Comparison of ENCODE assay signal across 19 cellular contexts in the genomic region with DNA sequence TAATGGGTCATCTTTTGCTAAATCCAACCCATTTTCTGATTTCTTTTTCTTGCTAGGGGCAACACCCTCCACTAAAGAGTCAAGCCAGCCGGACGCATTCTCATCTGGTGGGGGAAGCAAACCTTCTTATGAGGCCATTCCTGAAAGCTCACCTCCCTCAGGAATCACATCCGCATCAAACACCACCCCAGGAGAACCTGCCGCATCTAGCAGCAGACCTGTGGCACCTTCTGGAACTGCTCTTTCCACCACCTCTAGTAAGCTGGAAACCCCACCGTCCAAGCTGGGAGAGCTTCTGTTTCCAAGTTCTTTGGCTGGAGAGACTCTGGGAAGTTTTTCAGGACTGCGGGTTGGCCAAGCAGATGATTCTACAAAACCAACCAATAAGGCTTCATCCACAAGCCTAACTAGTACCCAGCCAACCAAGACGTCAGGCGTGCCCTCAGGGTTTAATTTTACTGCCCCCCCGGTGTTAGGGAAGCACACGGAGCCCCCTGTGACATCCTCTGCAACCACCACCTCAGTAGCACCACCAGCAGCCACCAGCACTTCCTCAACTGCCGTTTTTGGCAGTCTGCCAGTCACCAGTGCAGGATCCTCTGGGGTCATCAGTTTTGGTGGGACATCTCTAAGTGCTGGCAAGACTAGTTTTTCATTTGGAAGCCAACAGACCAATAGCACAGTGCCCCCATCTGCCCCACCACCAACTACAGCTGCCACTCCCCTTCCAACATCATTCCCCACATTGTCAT.
DNase-seq lines count a peak whose midpoint lies in the region; ATAC-seq, FAIRE-seq and TF ChIP-seq lines count a peak whose summit lies in the region.
"Had no signal": no experiment of that assay in that cellular context is flagged by ENCODE, and none has a peak within 500 bp of the region (broad histone marks: within the 10 kb centered on the region; RNA-seq: fewer than 3 reads in every experiment).

No MANE protein-coding gene starts in this region.

- DNase-seq in DMS79 treated with DMSO at 0.1 percent for 48 hours (lab: John Stamatoyannopoulos, UW) (peak; percentile 71), DMS79 (lab: John Stamatoyannopoulos, UW) (no peak), Caco-2 (no peak), PC-3 (no peak), K562 (ENCODE audit: extremely low read depth in 1 of 4, low spot score in 3 of 4) (peak in 3 of 4 experiments; percentile 58 to 73 (median 70)), EL (no peak), H9 (no peak), NCI-H526 treated with DMSO at 0.1 percent for 48 hours (lab: John Stamatoyannopoulos, UW) (no peak)
- DNase-seq: COR-L47, DMS53, GOT3, HFFc6, NCI-H146, NCI-H2107, NCI-H82, SIG-M5 had no signal

- in situ Hi-C loops in K562 (cut with MboI), result no loop called here

- POLR2A ChIA-PET in Caco-2 (lab: Charles Lee) (interaction anchor here (0.6 kb wide), 1 partner anchor 140 kb away, joined by 3 read pairs; no protein-coding TSS in a partner anchor), PC-3 (lab: Charles Lee; ENCODE audit: unreplicated experiment) (no interaction called here), K562 (lab: Yijun Ruan, JAX) (interaction anchor here (0.5 to 17.8 kb wide), 26 partner anchors 8 to 240 kb away, joined by 3 to 264 read pairs (median 4); a partner anchor contains a TSS)

- intact Hi-C loops in Caco-2 (cut with micrococcal nuclease; ENCODE audit: unreplicated experiment), result no loop called here
- intact Hi-C loops in PC-3 (cut with micrococcal nuclease), result no loop called here
- intact Hi-C loops in K562 (cut with micrococcal nuclease), result no loop called here

- H3K4ac ChIP-seq in H9 (ENCODE audit: low read depth, low read length), result no peak overlapping the region

- BruUV-seq in Caco-2 (replicated peaks; lab: Mats Ljungman, UMichigan) (TSS peak; percentile 43), PC-3 (replicated peaks; lab: Mats Ljungman, UMichigan) (TSS peak; percentile 28), K562 (replicated peaks; lab: Mats Ljungman, UMichigan) (TSS peak; percentile 28)

- no peak overlapping the region for H2BK20ac ChIP-seq in H9 (ENCODE audit: low read depth, low read length, poor library complexity, severe bottlenecking)

- no peak for TF ChIP-seq EP300 in K562 (IDR thresholded peaks at IDR 0.05; ENCODE audit: low read length)

- no peak overlapping the region for H2BK15ac ChIP-seq in H9 (ENCODE audit: low read depth, low read length)

- WGBS in K562 (ENCODE audit: insufficient coverage, low coverage, missing lambda C conversion rate), result 91% methylated on average over 11 of the region's 11 CpGs
- no CpG with 5 or more reads among the region's 11 CpGs for WGBS in H9 (ENCODE audit: extremely low coverage, insufficient read length, low lambda C conversion rate)

- H4K8ac ChIP-seq in H9 (replicated peaks; ENCODE audit: insufficient read length, low read depth, low read length), result no peak overlapping the region

- H3K18ac ChIP-seq in H9 (ENCODE audit: insufficient read length, low read depth, low read length), result no peak overlapping the region

- no peaks in the 10 kb centered on the region for H4K20me1 ChIP-seq in PC-3 (ENCODE audit: low read length)
- H4K20me1 ChIP-seq in K562 (replicated peaks; ENCODE audit: control insufficient read depth, insufficient read depth, low read length), result no peaks in the 10 kb centered on the region; the same call in 1 of the 2 replicates
- H4K20me1 ChIP-seq in H9 (ENCODE audit: control insufficient read depth, insufficient read depth, insufficient read length), result no peaks in the 10 kb centered on the region

- no peaks in the 10 kb centered on the region for H3F3A ChIP-seq in PC-3 (ENCODE audit: low read length, unreplicated experiment)

- H2AK5ac ChIP-seq in H9 (ENCODE audit: insufficient read length, low read length), result no peak overlapping the region

- FAIRE-seq in K562 (lab: Jason Lieb, UNC), result no peak
- FAIRE-seq: G401.6 had no signal

- no peak overlapping the region for H2AFZ ChIP-seq in PC-3 (ENCODE audit: low read length)
- no peak overlapping the region for H2AFZ ChIP-seq in K562 (ENCODE audit: low read depth, low read length)
- no peak overlapping the region for H2AFZ ChIP-seq in H9 (ENCODE audit: low read length)

- no peak overlapping the region for H3K14ac ChIP-seq in H9 (ENCODE audit: insufficient read depth, low read length)

- H3K27me3 ChIP-seq in Caco-2 (replicated peaks; ENCODE audit: control insufficient read depth, insufficient read depth, low read length), result no peaks in the 10 kb centered on the region
- H3K27me3 ChIP-seq in PC-3 (ENCODE audit: low read length), result no peaks in the 10 kb centered on the region
- no peaks in the 10 kb centered on the region for H3K27me3 ChIP-seq in K562 (ENCODE audit: control insufficient read depth in 2 of 2, insufficient read depth in 2 of 2, low read length in 2 of 2)
- H3K27me3 ChIP-seq in H9 (ENCODE audit: insufficient read depth, low read length), result no peaks in the 10 kb centered on the region

- H3K27ac ChIP-seq in PC-3 (ENCODE audit: low read length) (no peak overlapping the region), K562 (ENCODE audit: extremely low read depth, low read depth, low read length) (no peak overlapping the region), H9 (ENCODE audit: insufficient read length, low read depth, low read length) (no peak overlapping the region)
- H3K27ac ChIP-seq: 22Rv1 had no signal

- TF ChIP-seq RAD21 in K562 (CRISPR knock-in tag; conservative IDR thresholded peaks at IDR 0.05 in 1 of 2, IDR thresholded peaks at IDR 0.05 in 1 of 2), result no peak

- TF ChIP-seq POLR2A in K562 (conservative IDR thresholded peaks at IDR 0.05), result no peak

- no peaks in the 10 kb centered on the region for H3K9me1 ChIP-seq in K562 (ENCODE audit: control insufficient read depth, insufficient read depth, low read length)

- H3K4me1 Mint-ChIP-seq in Caco-2 (ENCODE audit: low read depth, unreplicated experiment) (no peaks in the 10 kb centered on the region), H9 (no peaks in the 10 kb centered on the region)

- no peaks in the 10 kb centered on the region for H3K23me2 ChIP-seq in H9 (ENCODE audit: insufficient read length, low read depth, low read length, poor library complexity, severe bottlenecking)

- H3K4me2 ChIP-seq in PC-3 (ENCODE audit: low read length) (no peak overlapping the region), K562 (ENCODE audit: insufficient read depth, low read length) (no peak overlapping the region), H9 (ENCODE audit: insufficient read depth, insufficient read length, low read length) (no peak overlapping the region)

- H3K9me3 Mint-ChIP-seq in Caco-2 (ENCODE audit: unreplicated experiment), result no peaks in the 10 kb centered on the region
- no peaks in the 10 kb centered on the region for H3K9me3 Mint-ChIP-seq in H9
- H3K9me3 Mint-ChIP-seq: CD14-positive monocyte, HFFc6 had no signal

- no peak for TF ChIP-seq CTCF in Caco-2 (IDR thresholded peaks at IDR 0.05; ENCODE audit: insufficient read depth in 1 of 2, low read depth in 1 of 2, low read length in 1 of 2, severe bottlenecking in 1 of 2, unreplicated experiment in 1 of 2)
- no peak for TF ChIP-seq CTCF in PC-3 (conservative IDR thresholded peaks at IDR 0.05; ENCODE audit: low read depth, low read length)
- TF ChIP-seq CTCF in K562 (IDR thresholded peaks at IDR 0.05 in 2 of 3, conservative IDR thresholded peaks at IDR 0.05 in 1 of 3; ENCODE audit: insufficient read depth in 2 of 3, low read depth in 1 of 3, low read length in 3 of 3), result no peak
- no peak for TF ChIP-seq CTCF in H9 (conservative IDR thresholded peaks at IDR 0.05)

- H4K5ac ChIP-seq in H9 (ENCODE audit: insufficient read length, low read depth, low read length), result no peak overlapping the region

- CTCF ChIA-PET in Caco-2 (lab: Charles Lee) (no interaction called here), PC-3 (lab: Charles Lee) (no interaction called here), K562 (lab: Yijun Ruan, JAX; ENCODE audit: low intra/inter-chr PET ratio) (interaction anchor here (0.6 kb wide), 1 partner anchor 158 kb away, joined by 3 read pairs; no protein-coding TSS in a partner anchor)

- H3K4me3 Mint-ChIP-seq in Caco-2 (ENCODE audit: unreplicated experiment) (no peak overlapping the region), H9 (no peak overlapping the region)
- H3K4me3 Mint-ChIP-seq: CD14-positive monocyte, HFFc6 had no signal

- H3K79me2 ChIP-seq in PC-3 (ENCODE audit: low read length) (no peaks in the 10 kb centered on the region), K562 (ENCODE audit: control insufficient read depth, insufficient read depth, low read length) (no peaks in the 10 kb centered on the region), H9 (ENCODE audit: insufficient read depth, low read length) (no peaks in the 10 kb centered on the region)

- no peak overlapping the region for H2BK12ac ChIP-seq in H9 (ENCODE audit: insufficient read length, low read depth, low read length)

- H3K4me3 ChIP-seq in Caco-2 (ENCODE audit: low read depth, low read length) (no peak overlapping the region), PC-3 (ENCODE audit: low read length) (no peak overlapping the region), K562 (no peak overlapping the region)

- H3K9me3 ChIP-seq in Caco-2 (no peaks in the 10 kb centered on the region), PC-3 (ENCODE audit: low read length) (no peaks in the 10 kb centered on the region), K562 (replicated peaks; ENCODE audit: control insufficient read depth, insufficient read depth, low read depth, low read length) (no peaks in the 10 kb centered on the region), H9 (ENCODE audit: control insufficient read depth, low read depth, low read length) (no peaks in the 10 kb centered on the region)

- H3K56ac ChIP-seq in H9 (ENCODE audit: insufficient read length, low read depth, low read length), result no peak overlapping the region

- H3K23ac ChIP-seq in H9 (ENCODE audit: insufficient read length, low read depth, low read length), result no peak overlapping the region

- no peaks in the 10 kb centered on the region for H3K9me2 ChIP-seq in PC-3 (replicated peaks; ENCODE audit: low read length)

- H3K9ac ChIP-seq in PC-3 (ENCODE audit: low read length) (no peak overlapping the region), K562 (ENCODE audit: insufficient read depth in 1 of 2, low read depth in 2 of 2, low read length in 2 of 2) (no peak overlapping the region), H9 (ENCODE audit: extremely low read depth, insufficient read length, low read length) (no peak overlapping the region)

- no peak overlapping the region for H4K91ac ChIP-seq in H9 (ENCODE audit: insufficient read length, low read depth, low read length)

- no peaks in the 10 kb centered on the region for H3K79me1 ChIP-seq in H9 (ENCODE audit: insufficient read depth, low read depth, low read length, poor library complexity, severe bottlenecking)

- H3K27ac Mint-ChIP-seq in Caco-2 (ENCODE audit: unreplicated experiment), result no peak overlapping the region
- no peak overlapping the region; a peak in 1 of 7 replicates for H3K27ac Mint-ChIP-seq in H9
- H3K27ac Mint-ChIP-seq: HFFc6 had no signal

- no peak overlapping the region for H3T11ph ChIP-seq in H9 (ENCODE audit: low read length)

- H3K36me3 Mint-ChIP-seq in Caco-2 (ENCODE audit: insufficient read depth, unreplicated experiment), result peaks cover 81% of the 10 kb centered on the region
- peaks cover 29 to 78% (median 55%) of the 10 kb centered on the region in 3 experiments; a peak in 6 of 7 replicates for H3K36me3 Mint-ChIP-seq in H9 (ENCODE audit: insufficient read depth in 1 of 3, low read depth in 3 of 3)

- H3K36me3 ChIP-seq in Caco-2 (ENCODE audit: control insufficient read depth, insufficient read depth, low read length) (peaks cover 7% of the 10 kb centered on the region), PC-3 (ENCODE audit: low read depth, low read length) (peaks cover 28% of the 10 kb centered on the region; the same call in 1 of the 2 replicates), K562 (ENCODE audit: control insufficient read depth, insufficient read depth, low read length) (peaks cover 92% of the 10 kb centered on the region)

- no peak overlapping the region for H2BK120ac ChIP-seq in H9 (ENCODE audit: low read depth, low read length, poor library complexity, severe bottlenecking)

- ATAC-seq in PC-3 (no peak), K562 (peak; percentile 21)

- H3K4me1 ChIP-seq in Caco-2, result no peaks in the 10 kb centered on the region
- H3K4me1 ChIP-seq in PC-3 (ENCODE audit: insufficient read depth, low read length), result no peaks in the 10 kb centered on the region
- H3K4me1 ChIP-seq in K562 (replicated peaks in 1 of 2; ENCODE audit: control insufficient read depth in 2 of 2, insufficient read depth in 2 of 2, low read length in 2 of 2), result peaks cover 0 to 4% of the 10 kb centered on the region in 2 experiments; a peak in 1 of 5 replicates
- no peaks in the 10 kb centered on the region for H3K4me1 ChIP-seq in H9 (ENCODE audit: insufficient read depth, low read length)

- no peak overlapping the region for H2BK5ac ChIP-seq in H9 (ENCODE audit: insufficient read length, low read length)

- H3K27me3 Mint-ChIP-seq in Caco-2 (ENCODE audit: insufficient read depth, unreplicated experiment) (no peaks in the 10 kb centered on the region), H9 (ENCODE audit: low read depth) (no peaks in the 10 kb centered on the region)

Comparison
In these comparisons a context has a peak if more than half of its experiments do, and no peak if none do; other contexts are left out.
1. DNase-seq: peak in DMS79 treated with DMSO at 0.1 percent for 48 hours (single experiment) and K562 (3 of 4); none in DMS79 (single experiment), Caco-2 (0 of 2), PC-3 (single experiment), EL (single experiment), H9 (single experiment) and NCI-H526 treated with DMSO at 0.1 percent for 48 hours (single experiment).